ENCODE assay signal across 11 cellular contexts in genomic region chr20:8209061-8209460, GRCh38.
A peak's percentile ranks its signal among the peaks of the same experiment; 100 is the strongest.
DNase-seq lines count a peak whose midpoint lies in the region; ATAC-seq and TF ChIP-seq lines count a peak whose summit lies in the region.
"Had no signal": no experiment of that assay in that cellular context is flagged by ENCODE, and none has a peak within 500 bp of the region (broad histone marks: within the 10 kb centered on the region; RNA-seq: fewer than 3 reads in every experiment).

No MANE protein-coding gene starts in this region.

- peak; percentile 35 for DNase-seq in GM06990 (ENCODE audit: extremely low read depth, insufficient read length)
- DNase-seq in fibroblast of the aortic adventitia (ENCODE audit: low read depth): peak; percentile 43
- DNase-seq in NOMO-1 treated with DMSO at 0.1 percent for 48 hours (lab: John Stamatoyannopoulos, UW; ENCODE audit: unreplicated experiment): no peak
- no peak for DNase-seq in AG08395 (ENCODE audit: low spot score)
- DNase-seq in OCI-M2 (lab: John Stamatoyannopoulos, UW; ENCODE audit: unreplicated experiment): no peak
- no peak for DNase-seq in NCI-H2081 treated with DMSO at 0.1 percent for 48 hours (lab: John Stamatoyannopoulos, UW)
- DNase-seq: activated gamma-delta T cell, H9, psoas muscle had no signal

- ATAC-seq in GM21367 (IDR thresholded peaks at IDR 0.05; ENCODE audit: unreplicated experiment) (peak; percentile 31), HG03432 (IDR thresholded peaks at IDR 0.05; ENCODE audit: unreplicated experiment) (peak; percentile 58)
- ATAC-seq: psoas muscle had no signal

- H3K4me3 ChIP-seq in GM06990 (replicated peaks; ENCODE audit: low read depth, low read length) (no peak overlapping the region), fibroblast of the aortic adventitia (ENCODE audit: low read depth, low read length) (no peak overlapping the region)
- H3K4me3 ChIP-seq: psoas muscle had no signal

- no peaks in the 10 kb centered on the region for H3K36me3 ChIP-seq in GM06990 (ENCODE audit: control insufficient read depth, insufficient read depth, low read length)

- TF ChIP-seq CTCF in GM06990 (IDR thresholded peaks at IDR 0.05; ENCODE audit: insufficient read depth, low read length, poor library complexity, severe bottlenecking): no peak
- TF ChIP-seq CTCF in fibroblast of the aortic adventitia (IDR thresholded peaks at IDR 0.05; ENCODE audit: insufficient read depth, low read length): no peak

- H3K27me3 ChIP-seq in GM06990 (replicated peaks; ENCODE audit: control insufficient read depth, insufficient read depth, low read length): no peaks in the 10 kb centered on the region

Comparison
In these comparisons a context has a peak if more than half of its experiments do, and no peak if none do; other contexts are left out.
1. DNase-seq: peak in GM06990 (single experiment) and fibroblast of the aortic adventitia (single experiment); none in NOMO-1 treated with DMSO at 0.1 percent for 48 hours (single experiment), AG08395 (single experiment), OCI-M2 (single experiment) and NCI-H2081 treated with DMSO at 0.1 percent for 48 hours (single experiment).